Comparison of ENCODE assay signal across 2 cellular contexts in the genomic region with DNA sequence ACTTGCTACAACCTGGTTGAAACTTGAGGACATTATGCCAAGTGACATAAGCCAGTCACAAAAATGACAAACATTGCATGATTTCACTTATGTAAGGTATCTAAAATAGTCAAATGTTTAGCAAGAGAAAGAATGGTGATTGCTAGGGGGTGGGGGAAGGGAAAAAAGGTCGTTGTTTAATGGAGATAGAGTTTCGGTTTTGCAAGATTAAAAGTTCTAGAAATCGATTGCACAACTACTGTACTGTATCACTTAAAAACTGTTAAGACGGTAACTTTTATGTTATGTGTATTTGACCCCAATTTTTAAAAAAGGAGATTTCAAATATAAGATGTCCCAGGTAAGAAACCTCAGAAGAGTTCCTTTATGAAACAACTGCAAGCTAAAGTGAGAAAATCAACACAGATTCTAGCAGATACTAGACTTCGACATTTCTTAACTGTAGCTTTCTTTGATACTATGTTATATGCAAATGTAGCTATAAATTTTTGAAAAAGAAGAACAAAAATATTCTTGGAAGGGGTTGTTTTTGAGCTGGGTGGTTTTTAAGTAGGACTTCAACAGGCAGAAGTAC.
TF ChIP-seq lines count a peak whose summit lies in the region.

No MANE protein-coding gene starts in this region.

TF ChIP-seq in IMR-90, 13 proteins besides CTCF, POLR2A, EP300 and RAD21:
- TF ChIP-seq MXI1 (IDR thresholded peaks at IDR 0.05; ENCODE audit: borderline replicate concordance, low read depth, low read length) (no peak), CEBPB (IDR thresholded peaks at IDR 0.05; ENCODE audit: low read depth, low read length) (peak; percentile 84)

TF ChIP-seq in HepG2, 621 proteins besides CTCF, POLR2A, EP300 and RAD21:
- TF ChIP-seq U2AF1 (optimal IDR thresholded peaks at IDR 0.05; ENCODE audit: low read depth, low read length) (no peak), CEBPG (CRISPR knock-in tag; IDR thresholded peaks at IDR 0.05) (peak; percentile 52; the same call in 1 of the 2 replicates), SMC3 (IDR thresholded peaks at IDR 0.05; ENCODE audit: low read length) (peak; percentile 9; the same call in 1 of the 2 replicates), NCOR1 (IDR thresholded peaks at IDR 0.05; ENCODE audit: borderline replicate concordance, low read length) (no peak), CEBPB (IDR thresholded peaks at IDR 0.05; ENCODE audit: borderline replicate concordance, low read depth, low read length) (peak; percentile 84), HOXA7 (CRISPR knock-in tag; IDR thresholded peaks at IDR 0.05) (no peak)
- TF ChIP-seq, protein P1, sequence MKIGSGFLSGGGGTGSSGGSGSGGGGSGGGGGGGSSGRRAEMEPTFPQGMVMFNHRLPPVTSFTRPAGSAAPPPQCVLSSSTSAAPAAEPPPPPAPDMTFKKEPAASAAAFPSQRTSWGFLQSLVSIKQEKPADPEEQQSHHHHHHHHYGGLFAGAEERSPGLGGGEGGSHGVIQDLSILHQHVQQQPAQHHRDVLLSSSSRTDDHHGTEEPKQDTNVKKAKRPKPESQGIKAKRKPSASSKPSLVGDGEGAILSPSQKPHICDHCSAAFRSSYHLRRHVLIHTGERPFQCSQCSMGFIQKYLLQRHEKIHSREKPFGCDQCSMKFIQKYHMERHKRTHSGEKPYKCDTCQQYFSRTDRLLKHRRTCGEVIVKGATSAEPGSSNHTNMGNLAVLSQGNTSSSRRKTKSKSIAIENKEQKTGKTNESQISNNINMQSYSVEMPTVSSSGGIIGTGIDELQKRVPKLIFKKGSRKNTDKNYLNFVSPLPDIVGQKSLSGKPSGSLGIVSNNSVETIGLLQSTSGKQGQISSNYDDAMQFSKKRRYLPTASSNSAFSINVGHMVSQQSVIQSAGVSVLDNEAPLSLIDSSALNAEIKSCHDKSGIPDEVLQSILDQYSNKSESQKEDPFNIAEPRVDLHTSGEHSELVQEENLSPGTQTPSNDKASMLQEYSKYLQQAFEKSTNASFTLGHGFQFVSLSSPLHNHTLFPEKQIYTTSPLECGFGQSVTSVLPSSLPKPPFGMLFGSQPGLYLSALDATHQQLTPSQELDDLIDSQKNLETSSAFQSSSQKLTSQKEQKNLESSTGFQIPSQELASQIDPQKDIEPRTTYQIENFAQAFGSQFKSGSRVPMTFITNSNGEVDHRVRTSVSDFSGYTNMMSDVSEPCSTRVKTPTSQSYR (CRISPR knock-in tag; IDR thresholded peaks at IDR 0.05; ENCODE audit: borderline replicate concordance): peak; percentile 34; the same call in 1 of the 2 replicates
- TF ChIP-seq, protein P2, sequence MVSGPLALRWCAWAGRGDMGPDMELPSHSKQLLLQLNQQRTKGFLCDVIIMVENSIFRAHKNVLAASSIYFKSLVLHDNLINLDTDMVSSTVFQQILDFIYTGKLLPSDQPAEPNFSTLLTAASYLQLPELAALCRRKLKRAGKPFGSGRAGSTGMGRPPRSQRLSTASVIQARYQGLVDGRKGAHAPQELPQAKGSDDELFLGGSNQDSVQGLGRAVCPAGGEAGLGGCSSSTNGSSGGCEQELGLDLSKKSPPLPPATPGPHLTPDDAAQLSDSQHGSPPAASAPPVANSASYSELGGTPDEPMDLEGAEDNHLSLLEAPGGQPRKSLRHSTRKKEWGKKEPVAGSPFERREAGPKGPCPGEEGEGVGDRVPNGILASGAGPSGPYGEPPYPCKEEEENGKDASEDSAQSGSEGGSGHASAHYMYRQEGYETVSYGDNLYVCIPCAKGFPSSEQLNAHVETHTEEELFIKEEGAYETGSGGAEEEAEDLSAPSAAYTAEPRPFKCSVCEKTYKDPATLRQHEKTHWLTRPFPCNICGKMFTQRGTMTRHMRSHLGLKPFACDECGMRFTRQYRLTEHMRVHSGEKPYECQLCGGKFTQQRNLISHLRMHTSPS (CRISPR knock-in tag; IDR thresholded peaks at IDR 0.05; ENCODE audit: low read depth): no peak
